ENCODE assay signal across 8 cellular contexts in the genomic region with DNA sequence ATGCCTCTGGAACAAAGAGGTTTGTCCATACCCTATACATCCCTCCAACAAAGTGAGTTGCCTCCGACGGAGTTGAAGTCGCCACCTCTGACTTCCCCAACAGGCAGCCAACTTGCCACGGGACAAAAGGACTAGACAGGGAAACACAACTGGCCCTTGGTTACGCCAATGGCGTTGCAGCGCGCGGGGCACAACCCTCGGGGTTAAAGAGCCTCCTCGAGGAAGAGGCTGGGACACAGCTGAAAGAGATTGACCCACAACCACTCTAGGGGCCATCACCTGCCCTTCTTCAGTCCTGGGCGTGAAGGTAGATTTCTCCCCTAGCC. TPM values are rescaled to one million over a fixed set of nuclear protein-coding genes. Genes with fewer than 3 reads are reported as not detected.
A peak's percentile ranks its signal among the peaks of the same experiment; 100 is the strongest.
DNase-seq lines count a peak whose midpoint lies in the region; ATAC-seq and TF ChIP-seq lines count a peak whose summit lies in the region.

No MANE protein-coding gene starts in this region.

- DNase-seq in D341Med (ENCODE audit: low spot score) (peak; percentile 60), GM19238 (ENCODE audit: insufficient read length, low spot score) (peak; percentile 49), Panc1 (ENCODE audit: low read depth, low spot score) (no peak), cardiac fibroblast (ENCODE audit: low read depth in 2 of 2) (peak; percentile 63 to 64), left colon (peak; percentile 76 to 77), substantia nigra (lab: John Stamatoyannopoulos, UW) (peak in 13 of 49 donors; percentile 4 to 54 (median 39)), DMS153 (lab: John Stamatoyannopoulos, UW) (no peak)

- CTCF ChIA-PET in Panc1 (lab: Charles Lee), result no interaction called here

- BruUV-seq in Panc1 (replicated peaks; lab: Mats Ljungman, UMichigan), result no TSS peak

- ATAC-seq in HG03342 (IDR thresholded peaks at IDR 0.05; ENCODE audit: unreplicated experiment) (peak; percentile 36), Panc1 (peak; percentile 55), left colon (peak; percentile 61)

- peaks cover 19% of the 10 kb centered on the region for H3K4me1 ChIP-seq in Panc1 (ENCODE audit: control insufficient read depth, insufficient read depth, low read length)

- no peaks in the 10 kb centered on the region; the same call in 1 of the 2 replicates for H3K36me3 ChIP-seq in Panc1 (ENCODE audit: control insufficient read depth, insufficient read depth, low read length)

- H3K27ac ChIP-seq in Panc1 (ENCODE audit: low read length) (peak overlapping the region; percentile 93), substantia nigra (ENCODE audit: low read depth, low read length, poor library complexity, severe bottlenecking) (peak overlapping the region; percentile 94)

- TF ChIP-seq CTCF in Panc1 (IDR thresholded peaks at IDR 0.05) (no peak), cardiac fibroblast (IDR thresholded peaks at IDR 0.05; ENCODE audit: low read depth, low read length) (no peak)

- no peaks in the 10 kb centered on the region for H3K9me3 ChIP-seq in Panc1 (ENCODE audit: control insufficient read depth, insufficient read depth, low read depth, low read length)

- no peaks in the 10 kb centered on the region for H3K27me3 ChIP-seq in Panc1 (ENCODE audit: control insufficient read depth, insufficient read depth, low read length)

- intact Hi-C loops in Panc1 (cut with micrococcal nuclease; ENCODE audit: unreplicated experiment) (no loop called here), left colon (cut with DNase I, micrococcal nuclease) (no loop called here)

- POLR2A ChIA-PET in Panc1 (lab: Charles Lee), result interaction anchor here (0.9 kb wide), 1 partner anchor 16 kb away, joined by 7 read pairs; no protein-coding TSS in a partner anchor

- in situ Hi-C loops in Panc1 (cut with HindIII; ENCODE audit: low pct_unique_long_range_greater_than_20kb, low sequenced_read_pairs), result no loop called here

- peak overlapping the region; percentile 62 to 99 for H3K4me3 ChIP-seq in Panc1 (ENCODE audit: low read depth in 2 of 2, low read length in 2 of 2)
- peak overlapping the region; percentile 98 for H3K4me3 ChIP-seq in cardiac fibroblast (replicated peaks in 1 of 2; ENCODE audit: low read depth in 2 of 2, low read length in 2 of 2)

RNA-seq across cellular contexts. Expression of a gene that starts 0.5 kb away (rescaled TPM):
- 77.7 TPM for total RNA-seq in Panc1 (2021; ENCODE audit: unreplicated experiment)
- 47.3 TPM for polyA plus RNA-seq in Panc1 (2012; ENCODE audit: insufficient read length)
- total RNA-seq in left colon, result 10 to 100 TPM; 50.6 to 62.5 TPM

RNA-seq across cellular contexts. Expression of a gene that starts 14.1 kb away (rescaled TPM):
- total RNA-seq in Panc1 (2021; ENCODE audit: unreplicated experiment) (57.2 TPM), left colon (10 to 100 TPM; 33.2 to 36.6 TPM)
- 63.7 TPM for polyA plus RNA-seq in Panc1 (2012; ENCODE audit: insufficient read length)

RNA-seq across cellular contexts. Expression of a gene that starts 14.4 kb away (rescaled TPM):
- 116 TPM for total RNA-seq in Panc1 (2021; ENCODE audit: unreplicated experiment)
- polyA plus RNA-seq in Panc1 (2012; ENCODE audit: insufficient read length), result 154 TPM
- total RNA-seq in left colon, result 10 to 100 TPM; 85.2 to 85.5 TPM

RNA-seq across cellular contexts. Expression of a gene that starts 24.5 kb away (rescaled TPM):
- total RNA-seq in Panc1 (2021; ENCODE audit: unreplicated experiment) (25.3 TPM), left colon (10 to 100 TPM; 24.9 to 27.4 TPM)
- polyA plus RNA-seq in Panc1 (2012; ENCODE audit: insufficient read length), result 35.5 TPM

RNA-seq across cellular contexts. Expression of a gene that starts 33.1 kb away (rescaled TPM):
- total RNA-seq in Panc1 (2021; ENCODE audit: unreplicated experiment), result 89.5 TPM
- 84.3 TPM for polyA plus RNA-seq in Panc1 (2012; ENCODE audit: insufficient read length)
- total RNA-seq in left colon, result 10 to 100 TPM; 26.6 to 32.4 TPM

Comparison
In these comparisons a context has a peak if more than half of its experiments do, and no peak if none do; other contexts are left out.
1. DNase-seq: peak in D341Med (single experiment), GM19238 (single experiment), cardiac fibroblast (2 of 2) and left colon (2 of 2); none in Panc1 (single experiment) and DMS153 (single experiment).
2. Peak in every context shown above with its lines, with median percentiles within 50 percentile points of each other: ATAC-seq.